Comparison of ENCODE assay signal across 9 cellular contexts in genomic region chr14:91252901-91253794, GRCh38. TPM values are rescaled to one million over a fixed set of nuclear protein-coding genes. Genes with fewer than 3 reads are reported as not detected.
DNase-seq lines count a peak whose midpoint lies in the region; ATAC-seq and TF ChIP-seq lines count a peak whose summit lies in the region.
"Had no signal": no experiment of that assay in that cellular context is flagged by ENCODE, and none has a peak within 500 bp of the region (broad histone marks: within the 10 kb centered on the region; RNA-seq: fewer than 3 reads in every experiment).

No MANE protein-coding gene starts in this region.

- peak overlapping the region; percentile 92 for H3K4me2 ChIP-seq in DOHH2 (ENCODE audit: low read length)

- H3K4me3 ChIP-seq in DOHH2 (ENCODE audit: low read length) (peak overlapping the region; percentile 79), esophagus (ENCODE audit: low read depth in 1 of 2, low read length in 2 of 2) (peak overlapping the region; percentile 55 to 79)
- H3K4me3 ChIP-seq: SK-N-MC had no signal

- H3K4me3 Mint-ChIP-seq in activated CD8-positive, alpha-beta T cell treated with anti-CD3 and anti-CD28 coated beads for 36 hours: peak overlapping the region; percentile 49
- peak overlapping the region; percentile 76 for H3K4me3 Mint-ChIP-seq in natural killer cell treated with Interleukin-12 subunit alpha and Interleukin-12 subunit beta and Interleukin-15 and Interleukin-18, amount 100 ng/mL, for 72 hours

- peak overlapping the region; percentile 59 for H3K27ac Mint-ChIP-seq in activated CD8-positive, alpha-beta T cell treated with anti-CD3 and anti-CD28 coated beads for 36 hours
- peak overlapping the region in 1 of 2 donors; percentile 85 for H3K27ac Mint-ChIP-seq in natural killer cell treated with Interleukin-12 subunit alpha and Interleukin-12 subunit beta and Interleukin-15 and Interleukin-18, amount 100 ng/mL, for 72 hours

- peak; percentile 48 for DNase-seq in activated CD8-positive, alpha-beta T cell treated with anti-CD3 and anti-CD28 coated beads for 36 hours
- peak; percentile 72 for DNase-seq in natural killer cell treated with Interleukin-12 subunit alpha and Interleukin-12 subunit beta and Interleukin-15 and Interleukin-18, amount 100 ng/mL, for 72 hours (ENCODE audit: low spot score)
- DNase-seq in NCI-H1092 treated with DMSO at 0.1 percent for 48 hours (lab: John Stamatoyannopoulos, UW) (no peak), mesenteric fat pad (ENCODE audit: low spot score) (no peak), NCI-H2029 (lab: John Stamatoyannopoulos, UW) (no peak)

- H3K27me3 ChIP-seq in DOHH2 (ENCODE audit: control insufficient read depth, low read length) (no peaks in the 10 kb centered on the region), esophagus (ENCODE audit: control insufficient read depth in 1 of 2, insufficient read depth in 2 of 2, low read length in 2 of 2) (no peaks in the 10 kb centered on the region)

- POLR2A ChIA-PET in activated CD8-positive, alpha-beta T cell treated with anti-CD3 and anti-CD28 coated beads for 36 hours (lab: Charles Lee): interaction anchor here (0.7 to 10.7 kb wide), 7 partner anchors 8 to 161 kb away, joined by 3 to 103 read pairs (median 6); partner anchors contain the start of gene GPR68

- peaks cover 1% of the 10 kb centered on the region for H3K27me3 Mint-ChIP-seq in activated CD8-positive, alpha-beta T cell treated with anti-CD3 and anti-CD28 coated beads for 36 hours
- no peaks in the 10 kb centered on the region for H3K27me3 Mint-ChIP-seq in natural killer cell treated with Interleukin-12 subunit alpha and Interleukin-12 subunit beta and Interleukin-15 and Interleukin-18, amount 100 ng/mL, for 72 hours

- 2 to 3% methylated on average over 53 to 95 of the region's 95 CpGs for WGBS in esophagus, 2 donors

- peaks cover 33% of the 10 kb centered on the region for H3F3A ChIP-seq in DOHH2 (ENCODE audit: control insufficient read depth, insufficient read depth)

- ATAC-seq in HG03095 (IDR thresholded peaks at IDR 0.05; ENCODE audit: unreplicated experiment): peak; percentile 28
- peak; percentile 21 for ATAC-seq in activated CD8-positive, alpha-beta T cell treated with anti-CD3 and anti-CD28 coated beads for 36 hours
- ATAC-seq in natural killer cell treated with Interleukin-12 subunit alpha and Interleukin-12 subunit beta and Interleukin-15 and Interleukin-18, amount 100 ng/mL, for 72 hours: peak; percentile 59 to 80

- no peaks in the 10 kb centered on the region for H3K9me3 Mint-ChIP-seq in activated CD8-positive, alpha-beta T cell treated with anti-CD3 and anti-CD28 coated beads for 36 hours
- no peaks in the 10 kb centered on the region for H3K9me3 Mint-ChIP-seq in natural killer cell treated with Interleukin-12 subunit alpha and Interleukin-12 subunit beta and Interleukin-15 and Interleukin-18, amount 100 ng/mL, for 72 hours

- CTCF ChIA-PET in activated CD8-positive, alpha-beta T cell treated with anti-CD3 and anti-CD28 coated beads for 36 hours (lab: Charles Lee): interaction anchor here (0.6 to 4.9 kb wide), 3 partner anchors 26 to 76 kb away, joined by 3 to 32 read pairs (median 3); no protein-coding TSS in a partner anchor

- H3K4me1 ChIP-seq in DOHH2 (ENCODE audit: control insufficient read depth, low read length): peaks cover 88% of the 10 kb centered on the region
- H3K4me1 ChIP-seq in esophagus (ENCODE audit: control insufficient read depth in 2 of 2, insufficient read depth in 2 of 2, low read length in 1 of 2): peaks cover 5 to 14% of the 10 kb centered on the region in 2 donors

- H3K4me1 Mint-ChIP-seq in activated CD8-positive, alpha-beta T cell treated with anti-CD3 and anti-CD28 coated beads for 36 hours (ENCODE audit: low read depth): peaks cover 74% of the 10 kb centered on the region
- peaks cover 64 to 73% of the 10 kb centered on the region in 2 donors for H3K4me1 Mint-ChIP-seq in natural killer cell treated with Interleukin-12 subunit alpha and Interleukin-12 subunit beta and Interleukin-15 and Interleukin-18, amount 100 ng/mL, for 72 hours (ENCODE audit: low read depth in 2 of 2)

- TF ChIP-seq CTCF in DOHH2 (IDR thresholded peaks at IDR 0.05; ENCODE audit: low read depth, low read length, poor library complexity, severe bottlenecking): no peak
- no peak for TF ChIP-seq CTCF in activated CD8-positive, alpha-beta T cell treated with anti-CD3 and anti-CD28 coated beads for 36 hours (IDR thresholded peaks at IDR 0.05)

- peaks cover 21% of the 10 kb centered on the region for H3K36me3 Mint-ChIP-seq in activated CD8-positive, alpha-beta T cell treated with anti-CD3 and anti-CD28 coated beads for 36 hours (ENCODE audit: low read depth)
- H3K36me3 Mint-ChIP-seq in natural killer cell treated with Interleukin-12 subunit alpha and Interleukin-12 subunit beta and Interleukin-15 and Interleukin-18, amount 100 ng/mL, for 72 hours: no peaks in the 10 kb centered on the region

- H3K36me3 ChIP-seq in DOHH2 (ENCODE audit: control insufficient read depth, low read length): no peaks in the 10 kb centered on the region
- no peaks in the 10 kb centered on the region for H3K36me3 ChIP-seq in esophagus (ENCODE audit: control insufficient read depth in 2 of 2, insufficient read depth in 2 of 2, low read length in 1 of 2)

- H3K79me2 ChIP-seq in DOHH2 (ENCODE audit: control insufficient read depth, low read length): no peaks in the 10 kb centered on the region

- intact Hi-C loops in activated CD8-positive, alpha-beta T cell treated with anti-CD3 and anti-CD28 coated beads for 36 hours (cut with micrococcal nuclease): no loop called here

- H3K9me3 ChIP-seq in DOHH2 (ENCODE audit: control insufficient read depth, insufficient read depth, low read length) (no peaks in the 10 kb centered on the region), esophagus (ENCODE audit: control insufficient read depth in 2 of 2, insufficient read depth in 1 of 2, low read depth in 1 of 2, low read length in 1 of 2) (no peaks in the 10 kb centered on the region)

- no peaks in the 10 kb centered on the region for H4K20me1 ChIP-seq in DOHH2 (ENCODE audit: control insufficient read depth, insufficient read depth, low read depth, low read length)

- H3K27ac ChIP-seq in DOHH2 (ENCODE audit: low read depth, low read length) (no peak overlapping the region), esophagus (ENCODE audit: low read depth in 2 of 2, low read length in 1 of 2) (peak overlapping the region; percentile 34 to 37)
- H3K27ac ChIP-seq: SK-N-MC had no signal

- no peaks in the 10 kb centered on the region for H3K9me2 ChIP-seq in DOHH2 (replicated peaks; ENCODE audit: control insufficient read depth, low read length)

RNA-seq across cellular contexts. Expression of gene GPR68, which starts 8.6 kb away (rescaled TPM):
- 10 to 100 TPM; 11.9 to 14.0 TPM for total RNA-seq in activated CD8-positive, alpha-beta T cell treated with anti-CD3 and anti-CD28 coated beads for 36 hours
- 1 to 10 TPM in 1 of 2 donors, under 1 TPM in 1; 0.71 to 4.8 TPM for polyA plus RNA-seq in esophagus
- total RNA-seq in natural killer cell treated with Interleukin-12 subunit alpha and Interleukin-12 subunit beta and Interleukin-15 and Interleukin-18, amount 100 ng/mL, for 72 hours: 10 to 100 TPM; 17.4 to 30.2 TPM
- 0.67 TPM for total RNA-seq in mesenteric fat pad

Comparison
In these comparisons a context has a peak if more than half of its experiments do, and no peak if none do; other contexts are left out.
1. DNase-seq: peak in activated CD8-positive, alpha-beta T cell treated with anti-CD3 and anti-CD28 coated beads for 36 hours (single experiment) and natural killer cell treated with Interleukin-12 subunit alpha and Interleukin-12 subunit beta and Interleukin-15 and Interleukin-18, amount 100 ng/mL, for 72 hours (single experiment); none in NCI-H1092 treated with DMSO at 0.1 percent for 48 hours (single experiment), mesenteric fat pad (single experiment) and NCI-H2029 (single experiment).
2. Peak in every context shown above with its lines, with median percentiles within 50 percentile points of each other: ATAC-seq.